In genomic region chr5:34915856-34916192, GRCh38 we compare ENCODE assay signal across 8 cellular contexts. TPM values are rescaled to one million over a fixed set of nuclear protein-coding genes. Genes with fewer than 3 reads are reported as not detected.
DNase-seq lines count a peak whose midpoint lies in the region; ATAC-seq lines count a peak whose summit lies in the region.

No MANE protein-coding gene starts in this region.

- H3K27me3 Mint-ChIP-seq in T-cell, result no peaks in the 10 kb centered on the region

- no peak overlapping the region for H3K27ac Mint-ChIP-seq in T-cell

- POLR2A ChIA-PET in T-cell (lab: Charles Lee), result interaction anchor here (0.6 to 4.0 kb wide), 7 partner anchors 8 to 943 kb away, joined by 3 to 78 read pairs (median 3); partner anchors contain the start of gene DNAJC21 (in 2 of the 2)

- H3K27me3 ChIP-seq in layer of hippocampus (ENCODE audit: control insufficient read depth, insufficient read depth, low read length), result no peaks in the 10 kb centered on the region

- H3K36me3 ChIP-seq in urinary bladder (ENCODE audit: insufficient read depth), result peaks cover 4% of the 10 kb centered on the region

- under 1% methylated on average over 20 of the region's 20 CpGs for WGBS in urinary bladder

- peaks cover 17% of the 10 kb centered on the region for H3K36me3 Mint-ChIP-seq in T-cell

- DNase-seq in NCI-H82 (lab: John Stamatoyannopoulos, UW), result peak; percentile 33
- no peak for DNase-seq in NCI-H82 treated with DMSO at 0.1 percent for 48 hours (lab: John Stamatoyannopoulos, UW; ENCODE audit: unreplicated experiment)
- no peak for DNase-seq in T-cell
- no peak for DNase-seq in HK-2 (ENCODE audit: unreplicated experiment)
- no peak for DNase-seq in cerebellum (ENCODE audit: low spot score)

- peaks cover 34 to 39% (median 36%) of the 10 kb centered on the region in 3 donors for H3K4me1 Mint-ChIP-seq in T-cell

- CTCF ChIA-PET in T-cell (lab: Charles Lee), result interaction anchor here in 1 of 2 donors (0.7 to 3.2 kb wide), 7 partner anchors 8 to 1011 kb away, joined by 3 to 19 read pairs (median 3); partner anchors contain the start of genes DNAJC21 and TTC23L

- peak overlapping the region; percentile 90 for H3K4me3 ChIP-seq in urinary bladder (ENCODE audit: low read depth, low read length)

- H3K27ac ChIP-seq in layer of hippocampus (ENCODE audit: low read depth, low read length) (peak overlapping the region; percentile 32), urinary bladder (ENCODE audit: low read depth) (peak overlapping the region; percentile 64)

- ATAC-seq in HG02798 (IDR thresholded peaks at IDR 0.05; ENCODE audit: poor library complexity, unreplicated experiment) (peak; percentile 10), T-cell (replicated peaks in 1 of 4) (peak in 3 of 4 experiments; percentile 3 to 11 (median 10))

- no peaks in the 10 kb centered on the region for H3K4me1 ChIP-seq in urinary bladder (ENCODE audit: insufficient read depth)

- no peaks in the 10 kb centered on the region for H3K9me3 Mint-ChIP-seq in T-cell

- no peak overlapping the region for H3K4me3 Mint-ChIP-seq in T-cell

RNA-seq across cellular contexts. Expression of gene BRIX1, which starts 0.3 kb away (rescaled TPM):
- total RNA-seq in T-cell, result 10 to 100 TPM; 24.4 to 26.2 (median 24.4) TPM
- total RNA-seq in urinary bladder, result 36.7 TPM
- 19.3 TPM for polyA plus RNA-seq in urinary bladder
- total RNA-seq in cerebellum, result 25.2 TPM

RNA-seq across cellular contexts. Expression of gene RAD1, which starts 0.5 kb away (rescaled TPM):
- 10 to 100 TPM; 18.9 to 30.6 (median 20.7) TPM for total RNA-seq in T-cell
- total RNA-seq in urinary bladder, result 40.7 TPM
- 20.0 TPM for polyA plus RNA-seq in urinary bladder
- total RNA-seq in cerebellum, result 39.8 TPM

RNA-seq across cellular contexts. Expression of gene DNAJC21, which starts 13.5 kb away (rescaled TPM):
- total RNA-seq in T-cell, result 10 to 100 TPM; 46.2 to 56.0 (median 51.9) TPM
- 48.9 TPM for total RNA-seq in urinary bladder
- polyA plus RNA-seq in urinary bladder, result 38.1 TPM
- 25.7 TPM for total RNA-seq in cerebellum
